1 cellular context compared by ENCODE assay signal in the genomic region with DNA sequence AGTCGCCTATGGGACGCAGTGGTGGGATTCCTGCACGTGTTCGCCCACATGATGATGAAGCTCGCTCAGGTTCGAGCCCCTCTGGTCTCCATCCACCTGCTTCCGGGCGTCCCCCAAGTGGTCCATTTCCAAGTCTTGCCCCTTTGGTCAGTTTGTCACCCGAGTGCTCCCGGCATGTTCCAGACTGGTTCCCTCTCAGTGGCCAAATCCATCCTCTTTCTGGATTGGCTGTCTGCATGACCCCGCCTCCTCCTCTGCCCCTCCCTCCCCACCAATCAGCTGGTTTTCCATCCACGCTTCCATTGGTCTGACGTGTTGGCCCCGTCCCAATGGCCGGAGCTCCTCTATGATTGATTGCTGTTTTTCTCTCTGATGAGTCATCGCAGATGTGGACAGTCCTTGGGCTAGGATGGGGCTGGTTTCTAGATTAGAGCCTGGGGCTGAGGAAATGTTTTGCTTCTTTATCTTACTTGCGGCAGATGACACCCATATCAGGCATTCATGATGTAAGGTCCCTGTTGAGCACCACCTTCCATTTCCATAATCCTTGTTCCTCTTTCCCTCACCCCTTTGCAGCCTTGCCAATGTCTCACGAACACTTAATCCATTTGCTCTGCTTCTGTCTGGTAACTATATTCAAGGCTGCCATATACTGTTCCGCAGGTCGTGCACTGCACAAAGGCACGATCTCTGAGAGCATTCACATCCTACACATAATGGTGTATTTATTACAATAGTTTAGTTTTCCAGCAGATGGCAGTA.
A peak's percentile ranks its signal among the peaks of the same experiment; 100 is the strongest.
TF ChIP-seq lines count a peak whose summit lies in the region.

No MANE protein-coding gene starts in this region.

TF ChIP-seq in K562, 482 proteins besides CTCF, POLR2A, EP300 and RAD21 (continued from another document):
- TF ChIP-seq, protein P1, sequence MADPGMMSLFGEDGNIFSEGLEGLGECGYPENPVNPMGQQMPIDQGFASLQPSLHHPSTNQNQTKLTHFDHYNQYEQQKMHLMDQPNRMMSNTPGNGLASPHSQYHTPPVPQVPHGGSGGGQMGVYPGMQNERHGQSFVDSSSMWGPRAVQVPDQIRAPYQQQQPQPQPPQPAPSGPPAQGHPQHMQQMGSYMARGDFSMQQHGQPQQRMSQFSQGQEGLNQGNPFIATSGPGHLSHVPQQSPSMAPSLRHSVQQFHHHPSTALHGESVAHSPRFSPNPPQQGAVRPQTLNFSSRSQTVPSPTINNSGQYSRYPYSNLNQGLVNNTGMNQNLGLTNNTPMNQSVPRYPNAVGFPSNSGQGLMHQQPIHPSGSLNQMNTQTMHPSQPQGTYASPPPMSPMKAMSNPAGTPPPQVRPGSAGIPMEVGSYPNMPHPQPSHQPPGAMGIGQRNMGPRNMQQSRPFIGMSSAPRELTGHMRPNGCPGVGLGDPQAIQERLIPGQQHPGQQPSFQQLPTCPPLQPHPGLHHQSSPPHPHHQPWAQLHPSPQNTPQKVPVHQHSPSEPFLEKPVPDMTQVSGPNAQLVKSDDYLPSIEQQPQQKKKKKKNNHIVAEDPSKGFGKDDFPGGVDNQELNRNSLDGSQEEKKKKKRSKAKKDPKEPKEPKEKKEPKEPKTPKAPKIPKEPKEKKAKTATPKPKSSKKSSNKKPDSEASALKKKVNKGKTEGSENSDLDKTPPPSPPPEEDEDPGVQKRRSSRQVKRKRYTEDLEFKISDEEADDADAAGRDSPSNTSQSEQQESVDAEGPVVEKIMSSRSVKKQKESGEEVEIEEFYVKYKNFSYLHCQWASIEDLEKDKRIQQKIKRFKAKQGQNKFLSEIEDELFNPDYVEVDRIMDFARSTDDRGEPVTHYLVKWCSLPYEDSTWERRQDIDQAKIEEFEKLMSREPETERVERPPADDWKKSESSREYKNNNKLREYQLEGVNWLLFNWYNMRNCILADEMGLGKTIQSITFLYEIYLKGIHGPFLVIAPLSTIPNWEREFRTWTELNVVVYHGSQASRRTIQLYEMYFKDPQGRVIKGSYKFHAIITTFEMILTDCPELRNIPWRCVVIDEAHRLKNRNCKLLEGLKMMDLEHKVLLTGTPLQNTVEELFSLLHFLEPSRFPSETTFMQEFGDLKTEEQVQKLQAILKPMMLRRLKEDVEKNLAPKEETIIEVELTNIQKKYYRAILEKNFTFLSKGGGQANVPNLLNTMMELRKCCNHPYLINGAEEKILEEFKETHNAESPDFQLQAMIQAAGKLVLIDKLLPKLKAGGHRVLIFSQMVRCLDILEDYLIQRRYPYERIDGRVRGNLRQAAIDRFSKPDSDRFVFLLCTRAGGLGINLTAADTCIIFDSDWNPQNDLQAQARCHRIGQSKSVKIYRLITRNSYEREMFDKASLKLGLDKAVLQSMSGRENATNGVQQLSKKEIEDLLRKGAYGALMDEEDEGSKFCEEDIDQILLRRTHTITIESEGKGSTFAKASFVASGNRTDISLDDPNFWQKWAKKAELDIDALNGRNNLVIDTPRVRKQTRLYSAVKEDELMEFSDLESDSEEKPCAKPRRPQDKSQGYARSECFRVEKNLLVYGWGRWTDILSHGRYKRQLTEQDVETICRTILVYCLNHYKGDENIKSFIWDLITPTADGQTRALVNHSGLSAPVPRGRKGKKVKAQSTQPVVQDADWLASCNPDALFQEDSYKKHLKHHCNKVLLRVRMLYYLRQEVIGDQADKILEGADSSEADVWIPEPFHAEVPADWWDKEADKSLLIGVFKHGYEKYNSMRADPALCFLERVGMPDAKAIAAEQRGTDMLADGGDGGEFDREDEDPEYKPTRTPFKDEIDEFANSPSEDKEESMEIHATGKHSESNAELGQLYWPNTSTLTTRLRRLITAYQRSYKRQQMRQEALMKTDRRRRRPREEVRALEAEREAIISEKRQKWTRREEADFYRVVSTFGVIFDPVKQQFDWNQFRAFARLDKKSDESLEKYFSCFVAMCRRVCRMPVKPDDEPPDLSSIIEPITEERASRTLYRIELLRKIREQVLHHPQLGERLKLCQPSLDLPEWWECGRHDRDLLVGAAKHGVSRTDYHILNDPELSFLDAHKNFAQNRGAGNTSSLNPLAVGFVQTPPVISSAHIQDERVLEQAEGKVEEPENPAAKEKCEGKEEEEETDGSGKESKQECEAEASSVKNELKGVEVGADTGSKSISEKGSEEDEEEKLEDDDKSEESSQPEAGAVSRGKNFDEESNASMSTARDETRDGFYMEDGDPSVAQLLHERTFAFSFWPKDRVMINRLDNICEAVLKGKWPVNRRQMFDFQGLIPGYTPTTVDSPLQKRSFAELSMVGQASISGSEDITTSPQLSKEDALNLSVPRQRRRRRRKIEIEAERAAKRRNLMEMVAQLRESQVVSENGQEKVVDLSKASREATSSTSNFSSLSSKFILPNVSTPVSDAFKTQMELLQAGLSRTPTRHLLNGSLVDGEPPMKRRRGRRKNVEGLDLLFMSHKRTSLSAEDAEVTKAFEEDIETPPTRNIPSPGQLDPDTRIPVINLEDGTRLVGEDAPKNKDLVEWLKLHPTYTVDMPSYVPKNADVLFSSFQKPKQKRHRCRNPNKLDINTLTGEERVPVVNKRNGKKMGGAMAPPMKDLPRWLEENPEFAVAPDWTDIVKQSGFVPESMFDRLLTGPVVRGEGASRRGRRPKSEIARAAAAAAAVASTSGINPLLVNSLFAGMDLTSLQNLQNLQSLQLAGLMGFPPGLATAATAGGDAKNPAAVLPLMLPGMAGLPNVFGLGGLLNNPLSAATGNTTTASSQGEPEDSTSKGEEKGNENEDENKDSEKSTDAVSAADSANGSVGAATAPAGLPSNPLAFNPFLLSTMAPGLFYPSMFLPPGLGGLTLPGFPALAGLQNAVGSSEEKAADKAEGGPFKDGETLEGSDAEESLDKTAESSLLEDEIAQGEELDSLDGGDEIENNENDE (IDR thresholded peaks at IDR 0.05; ENCODE audit: low read depth, low read length): no peak
- no peak; the same call in 1 of the 2 replicates for TF ChIP-seq NKRF (IDR thresholded peaks at IDR 0.05; ENCODE audit: borderline replicate concordance)
- TF ChIP-seq, protein P2, sequence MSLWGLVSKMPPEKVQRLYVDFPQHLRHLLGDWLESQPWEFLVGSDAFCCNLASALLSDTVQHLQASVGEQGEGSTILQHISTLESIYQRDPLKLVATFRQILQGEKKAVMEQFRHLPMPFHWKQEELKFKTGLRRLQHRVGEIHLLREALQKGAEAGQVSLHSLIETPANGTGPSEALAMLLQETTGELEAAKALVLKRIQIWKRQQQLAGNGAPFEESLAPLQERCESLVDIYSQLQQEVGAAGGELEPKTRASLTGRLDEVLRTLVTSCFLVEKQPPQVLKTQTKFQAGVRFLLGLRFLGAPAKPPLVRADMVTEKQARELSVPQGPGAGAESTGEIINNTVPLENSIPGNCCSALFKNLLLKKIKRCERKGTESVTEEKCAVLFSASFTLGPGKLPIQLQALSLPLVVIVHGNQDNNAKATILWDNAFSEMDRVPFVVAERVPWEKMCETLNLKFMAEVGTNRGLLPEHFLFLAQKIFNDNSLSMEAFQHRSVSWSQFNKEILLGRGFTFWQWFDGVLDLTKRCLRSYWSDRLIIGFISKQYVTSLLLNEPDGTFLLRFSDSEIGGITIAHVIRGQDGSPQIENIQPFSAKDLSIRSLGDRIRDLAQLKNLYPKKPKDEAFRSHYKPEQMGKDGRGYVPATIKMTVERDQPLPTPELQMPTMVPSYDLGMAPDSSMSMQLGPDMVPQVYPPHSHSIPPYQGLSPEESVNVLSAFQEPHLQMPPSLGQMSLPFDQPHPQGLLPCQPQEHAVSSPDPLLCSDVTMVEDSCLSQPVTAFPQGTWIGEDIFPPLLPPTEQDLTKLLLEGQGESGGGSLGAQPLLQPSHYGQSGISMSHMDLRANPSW (CRISPR knock-in tag; IDR thresholded peaks at IDR 0.05): 0 out of 2 replicates have a peak, but pooled peaks have one; percentile 35
- peak; percentile 87; the same call in 1 of the 2 replicates for TF ChIP-seq ZNF644 (tag; IDR thresholded peaks at IDR 0.05; ENCODE audit: low read depth)
- TF ChIP-seq YY1 (IDR thresholded peaks at IDR 0.05; ENCODE audit: borderline replicate concordance in 1 of 3, control insufficient read depth in 1 of 3, extremely low read depth in 1 of 3, insufficient read depth in 3 of 3, insufficient read length in 1 of 3, insufficient replicate concordance in 2 of 3, low read depth in 1 of 3, low read length in 2 of 3): peak in 2 of 3 experiments; percentile 16 to 71
- TF ChIP-seq ZNF3 (CRISPR knock-in tag; IDR thresholded peaks at IDR 0.05): no peak
- TF ChIP-seq STAG1 (CRISPR knock-in tag; IDR thresholded peaks at IDR 0.05; ENCODE audit: borderline replicate concordance): no peak
- no peak for TF ChIP-seq ZNF431 (CRISPR knock-in tag; IDR thresholded peaks at IDR 0.05)
- TF ChIP-seq GABPA (tag; conservative IDR thresholded peaks at IDR 0.05; ENCODE audit: low read depth): peak; percentile 65; the same call in 1 of the 2 replicates
- TF ChIP-seq ARID2 (IDR thresholded peaks at IDR 0.05): no peak
- peak; percentile 65; the same call in 1 of the 2 replicates for TF ChIP-seq MEF2A (IDR thresholded peaks at IDR 0.05; ENCODE audit: control insufficient read depth, low read depth, low read length)
- TF ChIP-seq SRSF1 (IDR thresholded peaks at IDR 0.05; ENCODE audit: low read depth, low read length): no peak
- TF ChIP-seq ZNF561 (CRISPR knock-in tag; conservative IDR thresholded peaks at IDR 0.05): no peak
- peak; percentile 98 for TF ChIP-seq CBFA2T2 (conservative IDR thresholded peaks at IDR 0.05)
- TF ChIP-seq, protein P3, sequence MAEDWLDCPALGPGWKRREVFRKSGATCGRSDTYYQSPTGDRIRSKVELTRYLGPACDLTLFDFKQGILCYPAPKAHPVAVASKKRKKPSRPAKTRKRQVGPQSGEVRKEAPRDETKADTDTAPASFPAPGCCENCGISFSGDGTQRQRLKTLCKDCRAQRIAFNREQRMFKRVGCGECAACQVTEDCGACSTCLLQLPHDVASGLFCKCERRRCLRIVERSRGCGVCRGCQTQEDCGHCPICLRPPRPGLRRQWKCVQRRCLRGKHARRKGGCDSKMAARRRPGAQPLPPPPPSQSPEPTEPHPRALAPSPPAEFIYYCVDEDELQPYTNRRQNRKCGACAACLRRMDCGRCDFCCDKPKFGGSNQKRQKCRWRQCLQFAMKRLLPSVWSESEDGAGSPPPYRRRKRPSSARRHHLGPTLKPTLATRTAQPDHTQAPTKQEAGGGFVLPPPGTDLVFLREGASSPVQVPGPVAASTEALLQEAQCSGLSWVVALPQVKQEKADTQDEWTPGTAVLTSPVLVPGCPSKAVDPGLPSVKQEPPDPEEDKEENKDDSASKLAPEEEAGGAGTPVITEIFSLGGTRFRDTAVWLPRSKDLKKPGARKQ (CRISPR knock-in tag; IDR thresholded peaks at IDR 0.05): no peak
- no peak for TF ChIP-seq ZNF134 (CRISPR knock-in tag; conservative IDR thresholded peaks at IDR 0.05)
- peak; percentile 80 for TF ChIP-seq SUPT5H (IDR thresholded peaks at IDR 0.05)
- TF ChIP-seq DPF2 (IDR thresholded peaks at IDR 0.05): peak; percentile 100
